Comparison of ENCODE assay signal across 9 cellular contexts in the genomic region with DNA sequence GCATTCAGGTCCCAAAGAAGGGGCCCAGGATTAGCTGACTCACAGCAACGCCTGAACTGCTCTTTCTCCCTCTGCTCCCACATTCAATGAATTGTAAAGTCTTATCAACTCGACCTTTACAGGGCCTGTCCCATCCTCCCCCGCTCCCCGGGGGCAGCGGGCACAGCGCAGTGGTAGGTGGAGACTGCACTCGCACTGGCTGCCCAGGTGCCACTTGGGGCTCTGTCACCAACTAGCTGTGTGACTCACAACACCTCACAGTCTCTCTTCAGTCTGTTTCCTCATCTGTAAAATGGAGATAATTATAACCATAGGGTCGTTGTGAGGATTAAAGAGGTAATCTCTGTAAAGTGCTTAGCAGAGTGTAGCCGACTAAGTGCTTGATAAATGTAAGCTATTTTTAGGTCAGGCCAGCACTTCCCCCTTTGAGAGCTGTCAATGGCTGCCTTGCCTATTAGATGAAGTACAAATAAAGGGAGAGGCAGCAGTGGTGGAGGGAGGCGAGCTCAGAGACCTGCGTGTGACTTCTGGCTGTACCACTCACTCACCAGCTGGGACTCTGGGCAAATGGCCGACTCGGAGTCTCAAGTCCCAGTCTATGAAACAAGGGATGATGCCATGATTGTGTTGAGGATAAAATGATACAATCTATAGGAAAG. TPM values are rescaled to one million over a fixed set of nuclear protein-coding genes. Genes with fewer than 3 reads are reported as not detected.
A peak's percentile ranks its signal among the peaks of the same experiment; 100 is the strongest.
DNase-seq lines count a peak whose midpoint lies in the region; ATAC-seq and TF ChIP-seq lines count a peak whose summit lies in the region.
"Had no signal": no experiment of that assay in that cellular context is flagged by ENCODE, and none has a peak within 500 bp of the region (broad histone marks: within the 10 kb centered on the region; RNA-seq: fewer than 3 reads in every experiment).

No MANE protein-coding gene starts in this region.

- H3K36me3 Mint-ChIP-seq in neural crest cell (ENCODE audit: low read depth): no peaks in the 10 kb centered on the region

- H3K36me3 ChIP-seq in aorta (ENCODE audit: control insufficient read depth in 1 of 2, insufficient read depth in 2 of 2, low read length in 1 of 2): peaks cover 4 to 9% of the 10 kb centered on the region in 2 donors

- DNase-seq in DMS79 treated with DMSO at 0.1 percent for 48 hours (lab: John Stamatoyannopoulos, UW): peak; percentile 19
- DNase-seq in NCI-H2107 treated with DMSO at 0.1 percent for 48 hours (lab: John Stamatoyannopoulos, UW; ENCODE audit: unreplicated experiment): peak; percentile 72
- DNase-seq in cerebellum (ENCODE audit: low spot score): peak; percentile 31
- no peak for DNase-seq in neural crest cell (ENCODE audit: low read depth, low spot score)
- DNase-seq in aorta: no peak
- DNase-seq in SW480 (ENCODE audit: low spot score): no peak
- DNase-seq: kidney glomerular epithelial cell had no signal

- no peaks in the 10 kb centered on the region for H3K4me1 ChIP-seq in aorta (ENCODE audit: control insufficient read depth in 1 of 2, insufficient read depth in 2 of 2, low read length in 2 of 2)

- H3K4me3 ChIP-seq in aorta (ENCODE audit: low read length in 2 of 2): no peak overlapping the region

- H3K4me3 Mint-ChIP-seq in neural crest cell: no peak overlapping the region

- ATAC-seq in aorta (ENCODE audit: low FRiP score): no peak
- no peak for ATAC-seq in GM21576 (IDR thresholded peaks at IDR 0.05; ENCODE audit: unreplicated experiment)
- no peak for ATAC-seq in HG03571 (IDR thresholded peaks at IDR 0.05; ENCODE audit: unreplicated experiment)

- no peak overlapping the region for H3K27ac ChIP-seq in aorta (ENCODE audit: low read depth in 1 of 2, low read length in 2 of 2)

- no peak for TF ChIP-seq CTCF in neural crest cell (conservative IDR thresholded peaks at IDR 0.05)

- H3K27me3 Mint-ChIP-seq in neural crest cell (ENCODE audit: low read depth): no peaks in the 10 kb centered on the region

- H3K9me3 Mint-ChIP-seq in neural crest cell: no peaks in the 10 kb centered on the region

- WGBS in aorta, 2 donors: 49 to 52% methylated on average over 13 of the region's 13 CpGs

- peaks cover 19% of the 10 kb centered on the region for H3K4me1 Mint-ChIP-seq in neural crest cell

- intact Hi-C loops in aorta (cut with DNase I): no loop called here

- no peaks in the 10 kb centered on the region for H3K27me3 ChIP-seq in aorta (ENCODE audit: control insufficient read depth in 1 of 2, insufficient read depth in 2 of 2, low read length in 1 of 2)

- H3K27ac Mint-ChIP-seq in neural crest cell (ENCODE audit: unreplicated experiment): peak overlapping the region; percentile 97

- no peaks in the 10 kb centered on the region for H3K9me3 ChIP-seq in aorta (ENCODE audit: control insufficient read depth, low read length)

RNA-seq across cellular contexts. Expression of gene MYBPHL, which starts 0.7 kb away (rescaled TPM):
- total RNA-seq in cerebellum (0.27 TPM), neural crest cell (0.82 TPM in 1 of 2 replicates, not detected in the other), aorta (not detected)
- polyA plus RNA-seq in aorta: not detected

RNA-seq across cellular contexts. Expression of gene PSRC1, which starts 24.5 kb away (rescaled TPM):
- total RNA-seq in cerebellum (7.2 TPM), neural crest cell (100 and 102 TPM in 2 replicates), aorta (1 to 10 TPM; 2.2 to 4.2 TPM)
- 1 to 10 TPM; 1.3 to 7.8 TPM for polyA plus RNA-seq in aorta

RNA-seq across cellular contexts. Expression of gene CELSR2, which starts 58.2 kb away (rescaled TPM):
- total RNA-seq in cerebellum (39.0 TPM), neural crest cell (97.1 and 99.2 TPM in 2 replicates), aorta (1 to 10 TPM; 1.6 to 4.2 TPM)
- polyA plus RNA-seq in aorta: 1 to 10 TPM in 1 of 2 donors, under 1 TPM in 1; 0.38 to 2.1 TPM

Comparison
In these comparisons a context has a peak if more than half of its experiments do, and no peak if none do; other contexts are left out.
1. DNase-seq: peak in DMS79 treated with DMSO at 0.1 percent for 48 hours (single experiment), NCI-H2107 treated with DMSO at 0.1 percent for 48 hours (single experiment) and cerebellum (single experiment); none in neural crest cell (single experiment), aorta (0 of 2) and SW480 (single experiment).
2. RNA of gene PSRC1, which starts 24.5 kb away (total RNA-seq): 100 to 102 TPM in neural crest cell; 7.2 TPM in cerebellum (single experiment) and 2.2 to 4.2 TPM in aorta; every median in the first group is over 10 times any median in the second.